ENCODE assay signal across 16 cellular contexts in genomic region chr11:128196235-128196634, GRCh38.
"Had no signal": no experiment of that assay in that cellular context is flagged by ENCODE, and none has a peak within 500 bp of the region (broad histone marks: within the 10 kb centered on the region; RNA-seq: fewer than 3 reads in every experiment).

No MANE protein-coding gene starts in this region.

- H3K9me3 Mint-ChIP-seq: activated CD8-positive, alpha-beta T cell treated with anti-CD3 and anti-CD28 coated beads for 36 hours; activated naive CD8-positive, alpha-beta T cell treated with anti-CD3 and anti-CD28 coated beads, Interleukin-2, amount 50 U/mL, for 24 hours; activated T-cell treated with anti-CD3 and anti-CD28 coated beads, Interleukin-2, amount 50 U/mL, for 72 hours; central memory CD8-positive, alpha-beta T cell; dendritic cell treated with granulocyte-macrophage colony-stimulating factor and Interleukin-4, amounts not matched to agents 40 ng/mL and 50 ng/mL, for 4 days; effector memory CD8-positive, alpha-beta T cell; naive B cell had no signal

- H3K4me3 Mint-ChIP-seq: activated CD8-positive, alpha-beta T cell treated with anti-CD3 and anti-CD28 coated beads for 36 hours; activated naive CD8-positive, alpha-beta T cell treated with anti-CD3 and anti-CD28 coated beads, Interleukin-2, amount 50 U/mL, for 24 hours; central memory CD8-positive, alpha-beta T cell; dendritic cell treated with granulocyte-macrophage colony-stimulating factor and Interleukin-4, amounts not matched to agents 40 ng/mL and 50 ng/mL, for 4 days; effector memory CD8-positive, alpha-beta T cell had no signal

- H3K9me3 ChIP-seq: lower lobe of right lung, right atrium auricular region, tibial nerve had no signal

- DNase-seq: activated CD8-positive, alpha-beta memory T cell treated with anti-CD3 and anti-CD28 coated beads, Interleukin-2, amount 50 U/mL, for 4 hours; activated CD8-positive, alpha-beta T cell treated with anti-CD3 and anti-CD28 coated beads for 36 hours; activated naive CD8-positive, alpha-beta T cell treated with anti-CD3 and anti-CD28 coated beads, Interleukin-2, amount 50 U/mL, for 24 hours; activated T-cell treated with anti-CD3 and anti-CD28 coated beads, Interleukin-2, amount 50 U/mL, for 72 hours; effector memory CD8-positive, alpha-beta T cell; glutamatergic neuron; left cardiac atrium; lower lobe of right lung; naive B cell; posterior cingulate gyrus; small intestine had no signal

- H3K27ac ChIP-seq: lower lobe of right lung, right atrium auricular region, tibial nerve, VCaP had no signal

- H3K27ac Mint-ChIP-seq: activated CD8-positive, alpha-beta T cell treated with anti-CD3 and anti-CD28 coated beads for 36 hours; activated naive CD8-positive, alpha-beta T cell treated with anti-CD3 and anti-CD28 coated beads, Interleukin-2, amount 50 U/mL, for 24 hours; activated T-cell treated with anti-CD3 and anti-CD28 coated beads, Interleukin-2, amount 50 U/mL, for 72 hours; dendritic cell treated with granulocyte-macrophage colony-stimulating factor and Interleukin-4, amounts not matched to agents 40 ng/mL and 50 ng/mL, for 4 days; naive B cell had no signal

- ATAC-seq: activated CD8-positive, alpha-beta T cell treated with anti-CD3 and anti-CD28 coated beads for 36 hours; activated naive CD8-positive, alpha-beta T cell treated with anti-CD3 and anti-CD28 coated beads, Interleukin-2, amount 50 U/mL, for 24 hours; effector memory CD8-positive, alpha-beta T cell; left cardiac atrium; lower lobe of right lung had no signal

- H3K4me1 ChIP-seq: right atrium auricular region, tibial nerve had no signal

- H3K27me3 ChIP-seq: right atrium auricular region, tibial nerve had no signal

- H3K4me3 ChIP-seq: lower lobe of right lung, right atrium auricular region, tibial nerve had no signal

- H3K27me3 Mint-ChIP-seq: activated CD8-positive, alpha-beta T cell treated with anti-CD3 and anti-CD28 coated beads for 36 hours; activated naive CD8-positive, alpha-beta T cell treated with anti-CD3 and anti-CD28 coated beads, Interleukin-2, amount 50 U/mL, for 24 hours; central memory CD8-positive, alpha-beta T cell; dendritic cell treated with granulocyte-macrophage colony-stimulating factor and Interleukin-4, amounts not matched to agents 40 ng/mL and 50 ng/mL, for 4 days; effector memory CD8-positive, alpha-beta T cell; naive B cell had no signal

- H3K36me3 Mint-ChIP-seq: naive B cell had no signal

- H3K36me3 ChIP-seq: lower lobe of right lung, right atrium auricular region, tibial nerve had no signal
